9 cellular contexts compared by ENCODE assay signal in the genomic region with DNA sequence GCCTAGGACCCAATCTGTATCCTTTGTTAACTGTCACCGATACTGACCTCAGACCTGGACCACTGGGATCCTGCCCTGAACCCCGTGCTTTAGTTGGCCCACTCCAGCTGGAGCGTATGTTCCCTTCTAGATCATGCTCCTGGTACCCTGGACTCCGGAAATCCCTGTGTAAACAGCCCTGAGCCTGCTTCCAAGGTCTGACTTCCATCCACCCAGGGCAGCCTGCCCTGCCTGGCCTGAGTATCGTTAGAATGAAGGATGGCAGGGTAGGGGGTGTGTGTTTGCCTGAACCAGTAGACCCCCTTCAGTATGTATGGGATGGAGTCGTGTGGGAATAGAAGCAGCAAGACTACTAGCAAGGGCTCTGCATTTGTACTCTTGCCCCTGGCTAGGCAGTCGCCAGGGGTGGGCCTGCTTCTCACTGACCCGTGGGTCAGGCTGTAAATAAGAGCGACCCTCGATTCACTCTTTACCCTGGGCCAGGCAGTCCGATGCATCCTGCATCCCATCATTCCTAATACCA. TPM values are rescaled to one million over a fixed set of nuclear protein-coding genes. Genes with fewer than 3 reads are reported as not detected.
DNase-seq lines count a peak whose midpoint lies in the region; ATAC-seq and TF ChIP-seq lines count a peak whose summit lies in the region.
"Had no signal": no experiment of that assay in that cellular context is flagged by ENCODE, and none has a peak within 500 bp of the region (broad histone marks: within the 10 kb centered on the region; RNA-seq: fewer than 3 reads in every experiment).

No MANE protein-coding gene starts in this region.

- no peak for DNase-seq in T-helper 2 cell treated with Interferon-gamma antibody and Interleukin-4, amounts not matched to agents 5 μg/mL and 100 μg/mL, for 36 hours (ENCODE audit: low spot score)
- DNase-seq in T-helper 2 cell (no peak), astrocyte of the cerebellum (ENCODE audit: low read depth) (no peak), right lobe of liver (peak in 1 of 3 donors; percentile 44), suprapubic skin (ENCODE audit: low spot score in 2 of 2) (no peak), SIG-M5 (lab: John Stamatoyannopoulos, UW) (no peak), A172 (ENCODE audit: low spot score) (no peak)

- H3K36me3 ChIP-seq in right lobe of liver (no peaks in the 10 kb centered on the region), suprapubic skin (no peaks in the 10 kb centered on the region)

- 28% methylated on average over 5 of the region's 11 CpGs for WGBS in right lobe of liver (ENCODE audit: insufficient coverage, low coverage, low lambda C conversion rate, missing lambda C conversion rate)
- 70% methylated on average over 7 of the region's 11 CpGs for WGBS in suprapubic skin

- peaks cover 6% of the 10 kb centered on the region for H3K4me1 Mint-ChIP-seq in T-helper 2 cell treated with Interferon-gamma antibody and Interleukin-4, amounts not matched to agents 5 μg/mL and 100 μg/mL, for 36 hours (ENCODE audit: low read depth)

- peak overlapping the region; percentile 73 for H3K4me3 Mint-ChIP-seq in T-helper 2 cell treated with Interferon-gamma antibody and Interleukin-4, amounts not matched to agents 5 μg/mL and 100 μg/mL, for 36 hours

- H3K9me3 ChIP-seq in right lobe of liver, result no peaks in the 10 kb centered on the region
- H3K9me3 ChIP-seq in suprapubic skin, result no peaks in the 10 kb centered on the region

- TF ChIP-seq CTCF in astrocyte of the cerebellum (IDR thresholded peaks at IDR 0.05; ENCODE audit: low read depth, low read length, missing control alignments) (no peak), right lobe of liver (IDR thresholded peaks at IDR 0.05) (no peak), suprapubic skin (IDR thresholded peaks at IDR 0.05) (no peak)

- no peak overlapping the region for H3K27ac Mint-ChIP-seq in T-helper 2 cell treated with Interferon-gamma antibody and Interleukin-4, amounts not matched to agents 5 μg/mL and 100 μg/mL, for 36 hours

- no peaks in the 10 kb centered on the region for H3K36me3 Mint-ChIP-seq in T-helper 2 cell treated with Interferon-gamma antibody and Interleukin-4, amounts not matched to agents 5 μg/mL and 100 μg/mL, for 36 hours (ENCODE audit: low read depth)

- H3K4me1 ChIP-seq in right lobe of liver (no peaks in the 10 kb centered on the region), suprapubic skin (peaks cover 20% of the 10 kb centered on the region)

- peak; percentile 45 to 55 (median 48) for ATAC-seq in right lobe of liver
- no peak for ATAC-seq in HG03045 (IDR thresholded peaks at IDR 0.05; ENCODE audit: unreplicated experiment)

- TF ChIP-seq POLR2A in right lobe of liver (IDR thresholded peaks at IDR 0.05) (no peak), suprapubic skin (IDR thresholded peaks at IDR 0.05) (no peak)

- H3K27ac ChIP-seq in right lobe of liver (no peak overlapping the region), suprapubic skin (peak overlapping the region; percentile 75)
- H3K27ac ChIP-seq: HL-60 had no signal

- H3K27me3 ChIP-seq in right lobe of liver, result peaks cover 0 to 3% of the 10 kb centered on the region in 2 donors
- H3K27me3 ChIP-seq in suprapubic skin, result peaks cover 4% of the 10 kb centered on the region

- peaks cover 27% of the 10 kb centered on the region for H3K27me3 Mint-ChIP-seq in T-helper 2 cell treated with Interferon-gamma antibody and Interleukin-4, amounts not matched to agents 5 μg/mL and 100 μg/mL, for 36 hours (ENCODE audit: low read depth)

- no peaks in the 10 kb centered on the region for H3K9me3 Mint-ChIP-seq in T-helper 2 cell treated with Interferon-gamma antibody and Interleukin-4, amounts not matched to agents 5 μg/mL and 100 μg/mL, for 36 hours

- H3K4me3 ChIP-seq in astrocyte of the cerebellum (ENCODE audit: low read depth, low read length), result peak overlapping the region; percentile 56
- H3K4me3 ChIP-seq in right lobe of liver, result peak overlapping the region; percentile 42 to 66 (median 47)
- peak overlapping the region; percentile 64 for H3K4me3 ChIP-seq in suprapubic skin

- intact Hi-C loops in right lobe of liver (cut with DNase I), result no loop called here

- no peak for TF ChIP-seq EP300 in suprapubic skin (IDR thresholded peaks at IDR 0.05)

- in situ Hi-C loops in astrocyte of the cerebellum (cut with HindIII; ENCODE audit: low sequenced_read_pairs), result no loop called here

RNA-seq across cellular contexts. Expression of a gene that starts 0.7 kb away (rescaled TPM):
- total RNA-seq in right lobe of liver (10 to 100 TPM in 4 of 6 experiments, 1 to 10 TPM in 2; 7.8 to 31.5 (median 19.2) TPM), suprapubic skin (10 to 100 TPM; 17.7 to 31.3 (median 30.3) TPM)
- total RNA-seq in A172 (2014; rRNA removed; shearing (Covaris generic)), result not detected in 2 replicates

RNA-seq across cellular contexts. Expression of a gene that starts 50.3 kb away (rescaled TPM):
- total RNA-seq in right lobe of liver, result 10 to 100 TPM; 17.6 to 25.7 (median 21.0) TPM
- total RNA-seq in suprapubic skin, result 10 to 100 TPM; 70.5 to 92.3 (median 72.7) TPM
- 0.10 and 0.17 TPM in 2 replicates for total RNA-seq in A172 (2014; rRNA removed; shearing (Covaris generic))

Comparison
In these comparisons a context has a peak if more than half of its experiments do, and no peak if none do; other contexts are left out.
1. RNA of a gene that starts 50.3 kb away (total RNA-seq): 70.5 to 92.3 TPM in suprapubic skin and 17.6 to 25.7 TPM in right lobe of liver; 0.10 to 0.17 TPM in A172; every median in the first group is over 10 times any median in the second.
2. Peak in every context shown above with its lines, with median percentiles within 50 percentile points of each other: H3K4me3 ChIP-seq.